11 cellular contexts compared by ENCODE assay signal in the genomic region with DNA sequence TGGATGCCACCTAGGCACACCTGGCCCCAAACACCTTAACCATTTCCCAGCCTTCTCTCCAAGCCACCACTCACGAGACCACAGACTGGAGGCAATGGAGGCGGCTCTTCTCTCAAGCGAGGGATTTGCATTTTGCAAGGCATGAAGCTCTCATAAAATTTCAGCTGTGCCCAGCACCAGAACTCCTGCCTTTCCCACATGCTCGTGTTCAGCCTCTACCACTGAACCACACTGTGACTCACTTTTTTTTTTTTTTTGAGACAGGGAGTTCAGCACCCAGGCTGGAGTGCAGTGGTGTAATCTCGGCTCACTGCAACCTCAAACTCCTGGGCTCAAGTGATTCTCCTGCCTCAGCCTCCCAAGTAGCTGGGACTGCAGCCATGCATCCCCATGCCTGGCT. TPM values are rescaled to one million over a fixed set of nuclear protein-coding genes. Genes with fewer than 3 reads are reported as not detected.
DNase-seq lines count a peak whose midpoint lies in the region; ATAC-seq and TF ChIP-seq lines count a peak whose summit lies in the region.
"Had no signal": no experiment of that assay in that cellular context is flagged by ENCODE, and none has a peak within 500 bp of the region (broad histone marks: within the 10 kb centered on the region; RNA-seq: fewer than 3 reads in every experiment).

No MANE protein-coding gene starts in this region.

- H3K9me3 ChIP-seq in colonic mucosa (no peaks in the 10 kb centered on the region), spleen (no peaks in the 10 kb centered on the region), upper lobe of left lung (no peaks in the 10 kb centered on the region)
- H3K9me3 ChIP-seq: neutrophil had no signal

- no peak for ATAC-seq in upper lobe of left lung (ENCODE audit: low FRiP score in 2 of 2)

- no peak for TF ChIP-seq EP300 in upper lobe of left lung (IDR thresholded peaks at IDR 0.05)

- 66 to 87% (median 73%) methylated on average over 5 of the region's 5 CpGs for WGBS in spleen, 5 donors
- 82 to 83% methylated on average over 5 of the region's 5 CpGs for WGBS in upper lobe of left lung, 2 donors

- peaks cover 21% of the 10 kb centered on the region for H3K4me1 ChIP-seq in colonic mucosa
- H3K4me1 ChIP-seq in spleen, result peaks cover 0 to 41% (median 7%) of the 10 kb centered on the region in 6 donors
- H3K4me1 ChIP-seq in upper lobe of left lung, result peaks cover 0 to 11% (median 3%) of the 10 kb centered on the region in 4 donors

- H3K4me3 ChIP-seq in colonic mucosa (no peak overlapping the region), spleen (no peak overlapping the region), upper lobe of left lung (no peak overlapping the region)

- DNase-seq in MV-4-11 (lab: John Stamatoyannopoulos, UW) (peak; percentile 86), colonic mucosa (no peak), spleen (no peak), upper lobe of left lung (no peak), NCI-H187 (lab: John Stamatoyannopoulos, UW) (no peak)
- DNase-seq: activated naive CD4-positive, alpha-beta T cell treated with anti-CD3 and anti-CD28 coated beads for 36 hours; HCEC 1CT; NCI-H1436 treated with DMSO at 0.1 percent for 48 hours; stimulated activated CD4-positive, alpha-beta T cell treated with anti-CD3 and anti-CD28 coated beads, Interleukin-2, amount 100 ng/mL, for 48 hours; WERI-Rb-1 had no signal

- H3K9ac ChIP-seq in colonic mucosa (ENCODE audit: low read depth in 2 of 2, low read length in 2 of 2), result peak overlapping the region; percentile 3 to 84

- no peaks in the 10 kb centered on the region for H3K36me3 ChIP-seq in colonic mucosa
- no peaks in the 10 kb centered on the region for H3K36me3 ChIP-seq in spleen
- no peaks in the 10 kb centered on the region for H3K36me3 ChIP-seq in upper lobe of left lung
- H3K36me3 ChIP-seq: neutrophil, WERI-Rb-1 had no signal

- H3K27ac ChIP-seq in colonic mucosa, result peak overlapping the region; percentile 51
- H3K27ac ChIP-seq in spleen, result peak overlapping the region in 5 of 8 donors; percentile 27 to 81 (median 65)
- no peak overlapping the region for H3K27ac ChIP-seq in upper lobe of left lung
- H3K27ac ChIP-seq: neutrophil, WERI-Rb-1 had no signal

- TF ChIP-seq CTCF in colonic mucosa (IDR thresholded peaks at IDR 0.05), result no peak
- no peak for TF ChIP-seq CTCF in spleen (IDR thresholded peaks at IDR 0.05 in 8 of 11, conservative IDR thresholded peaks at IDR 0.05 in 3 of 11)
- TF ChIP-seq CTCF in upper lobe of left lung (IDR thresholded peaks at IDR 0.05), result no peak

- intact Hi-C loops in colonic mucosa (cut with DNase I) (loop anchor here (10.0 kb wide), 1 partner anchor 157 kb away; no protein-coding TSS in a partner anchor), spleen (cut with DNase I; ENCODE audit: low total_unique reads) (loop anchor here (10.0 kb wide), 1 partner anchor 157 kb away; no protein-coding TSS in a partner anchor)

- H3K27me3 ChIP-seq in colonic mucosa (no peaks in the 10 kb centered on the region), spleen (replicated peaks in 1 of 7) (no peaks in the 10 kb centered on the region), upper lobe of left lung (no peaks in the 10 kb centered on the region)

- TF ChIP-seq POLR2A in spleen (IDR thresholded peaks at IDR 0.05) (no peak), upper lobe of left lung (IDR thresholded peaks at IDR 0.05) (no peak)

RNA-seq across cellular contexts. Expression of gene NANOS3, which starts 10.6 kb away (rescaled TPM):
- total RNA-seq in colonic mucosa (not detected), spleen (not detected), upper lobe of left lung (1 to 10 TPM in 2 of 6 donors, not detected in 4; 1.3 to 5.2 TPM)
- polyA plus RNA-seq in spleen, result under 1 TPM; 0.42 to 0.99 (median 0.52) TPM

RNA-seq across cellular contexts. Expression of gene BRME1, which starts 18.4 kb away (rescaled TPM):
- total RNA-seq in colonic mucosa, result 10 to 100 TPM in 1 of 2 donors, 1 to 10 TPM in 1; 5.9 to 20.0 TPM
- 1 to 10 TPM in 6 of 7 donors, under 1 TPM in 1; 0.97 to 3.5 (median 2.1) TPM for total RNA-seq in spleen
- 1 to 10 TPM; 1.3 to 3.8 (median 2.7) TPM for polyA plus RNA-seq in spleen
- 1 to 10 TPM in 5 of 6 donors, under 1 TPM in 1; 0.46 to 4.4 (median 2.1) TPM for total RNA-seq in upper lobe of left lung

RNA-seq across cellular contexts. Expression of gene CC2D1A, which starts 18.5 kb away (rescaled TPM):
- total RNA-seq in colonic mucosa (100 to 1,000 TPM in 1 of 2 donors, 10 to 100 TPM in 1; 81.0 to 123 TPM), spleen (10 to 100 TPM; 26.2 to 40.1 (median 28.8) TPM), upper lobe of left lung (10 to 100 TPM; 30.4 to 95.3 (median 35.3) TPM)
- 10 to 100 TPM; 13.0 to 27.2 (median 24.5) TPM for polyA plus RNA-seq in spleen

RNA-seq across cellular contexts. Expression of gene PODNL1, which starts 50.7 kb away (rescaled TPM):
- 1 to 10 TPM; 4.1 to 4.4 TPM for total RNA-seq in colonic mucosa
- total RNA-seq in spleen, result 1 to 10 TPM in 2 of 7 donors, under 1 TPM in 4, not detected in 1; 0.19 to 3.0 (median 0.79) TPM
- under 1 TPM; 0.20 to 0.54 (median 0.41) TPM for polyA plus RNA-seq in spleen
- total RNA-seq in upper lobe of left lung, result 1 to 10 TPM; 1.5 to 4.3 (median 2.5) TPM

Comparison
In these comparisons a context has a peak if more than half of its experiments do, and no peak if none do; other contexts are left out.
1. H3K27ac ChIP-seq: peak in colonic mucosa (single experiment) and spleen (5 of 8); none in upper lobe of left lung (0 of 4).